Comparison of ENCODE assay signal across 8 cellular contexts in the genomic region with DNA sequence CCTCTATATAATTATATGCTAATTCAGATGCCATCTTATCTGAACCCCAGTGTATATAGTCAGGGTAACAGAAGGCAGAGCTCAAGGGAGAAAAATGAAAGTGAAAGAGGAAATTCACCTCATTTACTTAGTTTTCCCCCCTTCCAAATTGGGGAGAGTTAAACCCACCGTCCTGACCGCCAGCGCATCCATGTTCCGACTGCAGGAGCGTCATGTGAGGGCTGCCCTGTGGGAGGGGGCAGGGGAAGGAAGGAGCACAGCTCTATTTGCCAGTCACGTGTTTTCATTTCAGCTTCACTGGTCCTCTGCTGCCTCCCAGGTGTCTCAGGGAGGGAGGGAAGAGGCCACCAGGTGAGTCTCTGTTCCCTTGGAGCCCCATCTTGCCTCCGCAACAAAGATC. TPM values are rescaled to one million over a fixed set of nuclear protein-coding genes. Genes with fewer than 3 reads are reported as not detected.
DNase-seq lines count a peak whose midpoint lies in the region; ATAC-seq lines count a peak whose summit lies in the region.

No MANE protein-coding gene starts in this region.

- CTCF ChIA-PET in CD8-positive, alpha-beta memory T cell (lab: Charles Lee) = interaction anchor here (0.6 to 2.2 kb wide), 16 partner anchors 8 to 179 kb away, joined by 3 to 21 read pairs (median 4); partner anchors contain the start of genes ANKRD39, CNNM3 and CNNM4

- H3K27me3 ChIP-seq in CD8-positive, alpha-beta memory T cell (ENCODE audit: insufficient read depth, low read length, poor library complexity, severe bottlenecking) = no peaks in the 10 kb centered on the region

- peak overlapping the region; percentile 49 for H3K27ac ChIP-seq in CD8-positive, alpha-beta memory T cell (ENCODE audit: low read depth, low read length)

- H3K9me3 ChIP-seq in CD8-positive, alpha-beta memory T cell (ENCODE audit: low read length) = no peaks in the 10 kb centered on the region

- peak overlapping the region; percentile 87 to 97 (median 93) for H3K4me3 Mint-ChIP-seq in CD8-positive, alpha-beta memory T cell
- H3K4me3 Mint-ChIP-seq in IgD-negative memory B cell = peak overlapping the region; percentile 41 to 99 (median 90)

- peaks cover 0 to 2% of the 10 kb centered on the region in 2 donors for H3K27me3 Mint-ChIP-seq in CD8-positive, alpha-beta memory T cell
- H3K27me3 Mint-ChIP-seq in IgD-negative memory B cell = no peaks in the 10 kb centered on the region

- H3K9me3 Mint-ChIP-seq in CD8-positive, alpha-beta memory T cell = no peaks in the 10 kb centered on the region
- no peaks in the 10 kb centered on the region for H3K9me3 Mint-ChIP-seq in IgD-negative memory B cell

- H3K4me3 ChIP-seq in CD8-positive, alpha-beta memory T cell (ENCODE audit: low read length) = peak overlapping the region; percentile 59

- peak; percentile 38 to 75 (median 63) for DNase-seq in CD8-positive, alpha-beta memory T cell
- DNase-seq in activated CD4-positive, alpha-beta T cell treated with anti-CD3 and anti-CD28 coated beads, Interleukin-2, amount 50 U/mL, for 1 hour = peak; percentile 35
- DNase-seq in kidney tubule cell (ENCODE audit: low spot score) (peak; percentile 30), NCI-H524 (lab: John Stamatoyannopoulos, UW) (no peak)

- peaks cover 10% of the 10 kb centered on the region for H3K4me1 ChIP-seq in CD8-positive, alpha-beta memory T cell (ENCODE audit: insufficient read depth, low read length)

- POLR2A ChIA-PET in CD8-positive, alpha-beta memory T cell (lab: Charles Lee) = interaction anchor here (0.7 to 1.3 kb wide), 7 partner anchors 11 to 325 kb away, joined by 3 to 10 read pairs (median 4); partner anchors contain the start of genes ANKRD39, CNNM3 and CNNM4

- peaks cover 25 to 36% (median 34%) of the 10 kb centered on the region in 3 donors for H3K4me1 Mint-ChIP-seq in CD8-positive, alpha-beta memory T cell
- H3K4me1 Mint-ChIP-seq in IgD-negative memory B cell = peaks cover 17 to 40% (median 24%) of the 10 kb centered on the region in 3 donors

- peaks cover 0 to 3% (median 0%) of the 10 kb centered on the region in 3 donors for H3K36me3 Mint-ChIP-seq in CD8-positive, alpha-beta memory T cell
- no peaks in the 10 kb centered on the region for H3K36me3 Mint-ChIP-seq in IgD-negative memory B cell

- peak overlapping the region; percentile 83 to 96 (median 94) for H3K27ac Mint-ChIP-seq in CD8-positive, alpha-beta memory T cell
- H3K27ac Mint-ChIP-seq in IgD-negative memory B cell = peak overlapping the region; percentile 38 to 97 (median 90)

- no peaks in the 10 kb centered on the region for H3K36me3 ChIP-seq in CD8-positive, alpha-beta memory T cell (ENCODE audit: insufficient read depth, low read length)

- ATAC-seq in HG03139 (IDR thresholded peaks at IDR 0.05; ENCODE audit: unreplicated experiment) (no peak), GM19397 (IDR thresholded peaks at IDR 0.05; ENCODE audit: unreplicated experiment) (no peak), GM21367 (IDR thresholded peaks at IDR 0.05; ENCODE audit: unreplicated experiment) (no peak)

RNA-seq across cellular contexts. Expression of gene CNNM4, which starts 13.2 kb away (rescaled TPM):
- total RNA-seq in CD8-positive, alpha-beta memory T cell = 1 to 10 TPM; 6.9 to 7.2 TPM
- polyA plus RNA-seq in CD8-positive, alpha-beta memory T cell = 4.1 TPM
- polyA plus RNA-seq in IgD-negative memory B cell = 7.9 TPM

RNA-seq across cellular contexts. Expression of gene LMAN2L, which starts 34.1 kb away (rescaled TPM):
- 1 to 10 TPM; 9.4 to 9.9 TPM for total RNA-seq in CD8-positive, alpha-beta memory T cell
- 25.9 TPM for polyA plus RNA-seq in CD8-positive, alpha-beta memory T cell
- 19.1 TPM for polyA plus RNA-seq in IgD-negative memory B cell

RNA-seq across cellular contexts. Expression of gene CNNM3, which starts 42.1 kb away (rescaled TPM):
- total RNA-seq in CD8-positive, alpha-beta memory T cell = 10 to 100 TPM; 32.6 to 36.6 TPM
- 13.0 TPM for polyA plus RNA-seq in CD8-positive, alpha-beta memory T cell
- polyA plus RNA-seq in IgD-negative memory B cell = 3.5 TPM

Comparison
In these comparisons a context has a peak if more than half of its experiments do, and no peak if none do; other contexts are left out.
1. DNase-seq: peak in CD8-positive, alpha-beta memory T cell (5 of 5), activated CD4-positive, alpha-beta T cell treated with anti-CD3 and anti-CD28 coated beads, Interleukin-2, amount 50 U/mL, for 1 hour (single experiment) and kidney tubule cell (single experiment); none in NCI-H524 (0 of 2).